ENCODE assay signal across 33 cellular contexts in the genomic region with DNA sequence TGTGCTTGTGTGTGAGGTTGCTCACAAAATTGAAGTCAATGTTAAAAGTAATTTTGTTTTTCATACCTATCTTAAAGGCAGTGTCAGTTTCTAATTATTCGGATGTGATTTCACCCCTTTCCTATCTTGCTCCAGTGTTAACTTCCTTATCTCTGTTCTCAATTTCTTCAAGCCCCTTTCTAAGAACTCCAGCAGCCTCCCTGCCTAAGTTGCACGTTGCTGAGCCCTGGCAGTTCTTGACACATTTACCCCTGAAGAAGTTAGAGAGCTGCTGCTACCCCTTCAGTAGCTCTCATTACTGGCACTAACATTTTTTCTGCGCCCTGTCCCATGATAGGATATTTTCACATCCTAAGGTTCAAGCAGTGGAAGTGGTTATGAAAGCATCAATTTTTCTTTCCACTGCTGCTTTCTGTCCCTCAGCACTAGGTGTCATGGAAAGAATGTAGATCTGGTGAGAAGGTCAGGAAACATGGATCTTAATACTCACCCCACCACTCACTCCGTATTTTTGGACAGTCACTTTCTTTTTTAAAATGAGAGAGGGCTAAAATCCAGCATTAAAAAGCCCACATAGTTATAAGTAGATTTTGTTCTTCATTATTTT.
A peak's percentile ranks its signal among the peaks of the same experiment; 100 is the strongest.
DNase-seq lines count a peak whose midpoint lies in the region; ATAC-seq and TF ChIP-seq lines count a peak whose summit lies in the region.
"Had no signal": no experiment of that assay in that cellular context is flagged by ENCODE, and none has a peak within 500 bp of the region (broad histone marks: within the 10 kb centered on the region; RNA-seq: fewer than 3 reads in every experiment).

No MANE protein-coding gene starts in this region.

- H3K4me3 Mint-ChIP-seq in stimulated activated effector memory CD8-positive, alpha-beta T cell treated with anti-CD3 and anti-CD28 coated beads, Interleukin-12 subunit alpha, Interleukin-12 subunit beta, amount 100 ng/mL, for 72 hours, result no peak overlapping the region
- H3K4me3 Mint-ChIP-seq in activated CD4-positive, alpha-beta T cell treated with anti-CD3 and anti-CD28 coated beads for 36 hours, result no peak overlapping the region
- H3K4me3 Mint-ChIP-seq: activated CD4-positive, alpha-beta T cell treated with anti-CD3 and anti-CD28 coated beads, Interleukin-2, amount 10 ng/mL, durations not matched to agents 7 days and 5 days; activated CD8-positive, alpha-beta memory T cell treated with anti-CD3 and anti-CD28 coated beads, Interleukin-2, amount 10 ng/mL, durations not matched to agents 7 days and 5 days; activated T-cell treated with anti-CD3 and anti-CD28 coated beads, Interleukin-2, amount 50 U/mL, for 72 hours; CD8-positive, alpha-beta T cell; mesothelial cell of epicardium had no signal

- no peak overlapping the region for H3K23ac ChIP-seq in IMR-90 (ENCODE audit: low read depth, low read length)

- H3K9me3 ChIP-seq in cardiac muscle cell (ENCODE audit: low read depth), result no peaks in the 10 kb centered on the region
- no peaks in the 10 kb centered on the region for H3K9me3 ChIP-seq in right cardiac atrium (ENCODE audit: control insufficient read depth, low read length)
- H3K9me3 ChIP-seq in IMR-90 (ENCODE audit: control insufficient read depth, insufficient read depth, low read length), result no peaks in the 10 kb centered on the region
- H3K9me3 ChIP-seq in PC-3 (ENCODE audit: low read length), result no peaks in the 10 kb centered on the region
- H3K9me3 ChIP-seq: A549, body of pancreas, esophagus squamous epithelium, sigmoid colon, tibial nerve had no signal

- H3K9me3 Mint-ChIP-seq in stimulated activated effector memory CD8-positive, alpha-beta T cell treated with anti-CD3 and anti-CD28 coated beads, Interleukin-12 subunit alpha, Interleukin-12 subunit beta, amount 100 ng/mL, for 72 hours, result no peaks in the 10 kb centered on the region
- H3K9me3 Mint-ChIP-seq in activated CD4-positive, alpha-beta T cell treated with anti-CD3 and anti-CD28 coated beads for 36 hours (ENCODE audit: low read depth), result no peaks in the 10 kb centered on the region
- H3K9me3 Mint-ChIP-seq: activated CD4-positive, alpha-beta T cell treated with anti-CD3 and anti-CD28 coated beads, Interleukin-2, amount 10 ng/mL, durations not matched to agents 7 days and 5 days; activated T-cell treated with anti-CD3 and anti-CD28 coated beads, Interleukin-2, amount 50 U/mL, for 72 hours; CD8-positive, alpha-beta T cell; mesothelial cell of epicardium had no signal

- H3K36me3 Mint-ChIP-seq in stimulated activated effector memory CD8-positive, alpha-beta T cell treated with anti-CD3 and anti-CD28 coated beads, Interleukin-12 subunit alpha, Interleukin-12 subunit beta, amount 100 ng/mL, for 72 hours, result peaks cover 96% of the 10 kb centered on the region
- peaks cover 27% of the 10 kb centered on the region for H3K36me3 Mint-ChIP-seq in activated CD4-positive, alpha-beta T cell treated with anti-CD3 and anti-CD28 coated beads for 36 hours (ENCODE audit: low read depth)

- H3K36me3 ChIP-seq in cardiac muscle cell, result peaks cover 23% of the 10 kb centered on the region
- H3K36me3 ChIP-seq in IMR-90 (ENCODE audit: control insufficient read depth, insufficient read depth, low read length), result peaks cover 12% of the 10 kb centered on the region
- peaks cover 51% of the 10 kb centered on the region for H3K36me3 ChIP-seq in PC-3 (ENCODE audit: low read depth, low read length)
- H3K36me3 ChIP-seq: WERI-Rb-1 had no signal

- no peak overlapping the region for H3K14ac ChIP-seq in IMR-90 (replicated peaks; ENCODE audit: low read depth, low read length)

- H3K27ac ChIP-seq in cardiac muscle cell (peak overlapping the region; percentile 20), right cardiac atrium (ENCODE audit: low read length) (no peak overlapping the region), IMR-90 (ENCODE audit: insufficient read depth, low read length) (no peak overlapping the region), PC-3 (ENCODE audit: low read length) (no peak overlapping the region)
- H3K27ac ChIP-seq: A549, body of pancreas, esophagus squamous epithelium, hepatocyte, sigmoid colon, tibial nerve, WERI-Rb-1 had no signal

- H3K9me2 ChIP-seq in PC-3 (replicated peaks; ENCODE audit: low read length), result no peaks in the 10 kb centered on the region

- H3K4me1 Mint-ChIP-seq in stimulated activated effector memory CD8-positive, alpha-beta T cell treated with anti-CD3 and anti-CD28 coated beads, Interleukin-12 subunit alpha, Interleukin-12 subunit beta, amount 100 ng/mL, for 72 hours, result no peaks in the 10 kb centered on the region
- H3K4me1 Mint-ChIP-seq in activated CD4-positive, alpha-beta T cell treated with anti-CD3 and anti-CD28 coated beads for 36 hours, result no peaks in the 10 kb centered on the region
- H3K4me1 Mint-ChIP-seq: activated CD4-positive, alpha-beta T cell treated with anti-CD3 and anti-CD28 coated beads, Interleukin-2, amount 10 ng/mL, durations not matched to agents 7 days and 5 days; activated CD8-positive, alpha-beta memory T cell treated with anti-CD3 and anti-CD28 coated beads, Interleukin-2, amount 10 ng/mL, durations not matched to agents 7 days and 5 days; mesothelial cell of epicardium had no signal

- H2BK5ac ChIP-seq in IMR-90 (ENCODE audit: low read depth, low read length, poor library complexity, severe bottlenecking), result no peak overlapping the region

- no peak overlapping the region for H3K4ac ChIP-seq in IMR-90 (ENCODE audit: low read depth, low read length)

- H4K20me1 ChIP-seq in IMR-90 (ENCODE audit: insufficient read depth, low read length) (no peaks in the 10 kb centered on the region), PC-3 (ENCODE audit: low read length) (no peaks in the 10 kb centered on the region)

- intact Hi-C loops in right cardiac atrium (cut with DNase I), result no loop called here
- intact Hi-C loops in IMR-90 (cut with micrococcal nuclease), result no loop called here
- intact Hi-C loops in activated CD4-positive, alpha-beta T cell treated with anti-CD3 and anti-CD28 coated beads for 36 hours (cut with DNase I, micrococcal nuclease), result no loop called here
- intact Hi-C loops in PC-3 (cut with micrococcal nuclease), result no loop called here

- no peak overlapping the region for H3K9ac ChIP-seq in IMR-90 (ENCODE audit: low read depth, low read length)
- H3K9ac ChIP-seq in PC-3 (ENCODE audit: low read length), result no peak overlapping the region

- H2BK20ac ChIP-seq in IMR-90 (ENCODE audit: low read depth, low read length), result no peak overlapping the region

- 47% methylated on average over 4 of the region's 4 CpGs for WGBS in right cardiac atrium
- WGBS in IMR-90 (ENCODE audit: extremely low coverage in 2 of 2, insufficient read length in 1 of 2), 2 experiments, result 40% methylated on average over 2 of the region's 4 CpGs; no CpG with 5 or more reads in 1 of the 2 experiments

- H3K27ac Mint-ChIP-seq in stimulated activated effector memory CD8-positive, alpha-beta T cell treated with anti-CD3 and anti-CD28 coated beads, Interleukin-12 subunit alpha, Interleukin-12 subunit beta, amount 100 ng/mL, for 72 hours, result peak overlapping the region; percentile 59
- H3K27ac Mint-ChIP-seq in activated CD4-positive, alpha-beta T cell treated with anti-CD3 and anti-CD28 coated beads for 36 hours, result no peak overlapping the region
- H3K27ac Mint-ChIP-seq: activated CD4-positive, alpha-beta T cell treated with anti-CD3 and anti-CD28 coated beads, Interleukin-2, amount 10 ng/mL, durations not matched to agents 7 days and 5 days; activated CD8-positive, alpha-beta memory T cell treated with anti-CD3 and anti-CD28 coated beads, Interleukin-2, amount 10 ng/mL, durations not matched to agents 7 days and 5 days; activated T-cell treated with anti-CD3 and anti-CD28 coated beads, Interleukin-2, amount 50 U/mL, for 72 hours; CD8-positive, alpha-beta T cell; mesothelial cell of epicardium had no signal

- CTCF ChIA-PET in IMR-90 (lab: Yijun Ruan, JAX) (interaction anchor here (1.7 kb wide), 1 partner anchor 10 kb away, joined by 5 read pairs; no protein-coding TSS in a partner anchor), PC-3 (lab: Charles Lee) (no interaction called here)
- CTCF ChIA-PET in activated CD4-positive, alpha-beta T cell treated with anti-CD3 and anti-CD28 coated beads for 36 hours (lab: Charles Lee), result interaction anchor here (0.5 to 4.4 kb wide), 3 partner anchors 9 to 401 kb away, joined by 3 to 16 read pairs (median 3); no protein-coding TSS in a partner anchor

- H3K27me3 Mint-ChIP-seq in activated CD4-positive, alpha-beta T cell treated with anti-CD3 and anti-CD28 coated beads for 36 hours, result no peaks in the 10 kb centered on the region
- H3K27me3 Mint-ChIP-seq: activated CD4-positive, alpha-beta T cell treated with anti-CD3 and anti-CD28 coated beads, Interleukin-2, amount 10 ng/mL, durations not matched to agents 7 days and 5 days; activated CD8-positive, alpha-beta memory T cell treated with anti-CD3 and anti-CD28 coated beads, Interleukin-2, amount 10 ng/mL, durations not matched to agents 7 days and 5 days had no signal

- H2AFZ ChIP-seq in IMR-90 (replicated peaks; ENCODE audit: low read length, poor library complexity) (no peak overlapping the region), PC-3 (ENCODE audit: low read length) (no peak overlapping the region)
- H2AFZ ChIP-seq: hepatocyte had no signal

- no peak overlapping the region for H2AK9ac ChIP-seq in IMR-90 (replicated peaks; ENCODE audit: low read depth, low read length, poor library complexity)

- POLR2A ChIA-PET in IMR-90 (lab: Charles Lee; ENCODE audit: unreplicated experiment) (no interaction called here), PC-3 (lab: Charles Lee; ENCODE audit: unreplicated experiment) (no interaction called here)
- POLR2A ChIA-PET in activated CD4-positive, alpha-beta T cell treated with anti-CD3 and anti-CD28 coated beads for 36 hours (lab: Charles Lee), result no interaction called here

- no peak overlapping the region for H4K5ac ChIP-seq in IMR-90 (ENCODE audit: low read depth, low read length)

- H2BK15ac ChIP-seq in IMR-90 (ENCODE audit: low read depth, low read length), result no peak overlapping the region

- no peak overlapping the region for H2BK120ac ChIP-seq in IMR-90 (ENCODE audit: low read depth, low read length)

- H3K18ac ChIP-seq in IMR-90 (ENCODE audit: low read depth, low read length), result no peak overlapping the region

- no peaks in the 10 kb centered on the region for H3F3A ChIP-seq in PC-3 (ENCODE audit: low read length, unreplicated experiment)

- no peak for TF ChIP-seq POLR2A in IMR-90 (IDR thresholded peaks at IDR 0.05; ENCODE audit: low read depth, low read length)

- no peak for TF ChIP-seq RAD21 in IMR-90 (IDR thresholded peaks at IDR 0.05; ENCODE audit: low read length)

- no peak overlapping the region for H3K4me3 ChIP-seq in cardiac muscle cell
- no peak overlapping the region for H3K4me3 ChIP-seq in right cardiac atrium (ENCODE audit: low read length)
- no peak overlapping the region for H3K4me3 ChIP-seq in IMR-90 (ENCODE audit: insufficient read depth, low read depth, low read length)
- no peak overlapping the region for H3K4me3 ChIP-seq in choroid plexus epithelial cell (ENCODE audit: low read depth, low read length)
- no peak overlapping the region for H3K4me3 ChIP-seq in PC-3 (ENCODE audit: low read length)
- H3K4me3 ChIP-seq: A549, body of pancreas, esophagus squamous epithelium, hepatocyte, sigmoid colon, tibial nerve had no signal

- ATAC-seq in right cardiac atrium, result no peak
- ATAC-seq in IMR-90 (ENCODE audit: low read depth), result peak; percentile 53
- no peak for ATAC-seq in stimulated activated effector memory CD8-positive, alpha-beta T cell treated with anti-CD3 and anti-CD28 coated beads, Interleukin-12 subunit alpha, Interleukin-12 subunit beta, amount 100 ng/mL, for 72 hours
- no peak for ATAC-seq in activated CD4-positive, alpha-beta T cell treated with anti-CD3 and anti-CD28 coated beads for 36 hours
- ATAC-seq in PC-3, result no peak
- ATAC-seq: A549; activated CD8-positive, alpha-beta memory T cell treated with anti-CD3 and anti-CD28 coated beads, Interleukin-2, amount 10 ng/mL, durations not matched to agents 7 days and 5 days; activated T-cell treated with anti-CD3 and anti-CD28 coated beads, Interleukin-2, amount 50 U/mL, for 72 hours; body of pancreas; CD8-positive, alpha-beta T cell had no signal

- H3K56ac ChIP-seq in IMR-90 (ENCODE audit: extremely low read depth, insufficient read depth, low read length), result no peak overlapping the region

- in situ Hi-C loops in IMR-90 (cut with MboI; ENCODE audit: low sequenced_read_pairs), result no loop called here

- peak in 1 of 2 donors; percentile 20 for DNase-seq in cardiac muscle cell (ENCODE audit: low read depth in 1 of 2, low spot score in 1 of 2)
- DNase-seq in right cardiac atrium, result no peak
- DNase-seq in IMR-90, result no peak
- peak; percentile 49 for DNase-seq in choroid plexus epithelial cell (ENCODE audit: low read depth)
- no peak for DNase-seq in stimulated activated effector memory CD8-positive, alpha-beta T cell treated with anti-CD3 and anti-CD28 coated beads, Interleukin-12 subunit alpha, Interleukin-12 subunit beta, amount 100 ng/mL, for 72 hours (ENCODE audit: low spot score in 2 of 2)
- no peak for DNase-seq in activated CD4-positive, alpha-beta T cell treated with anti-CD3 and anti-CD28 coated beads for 36 hours
- DNase-seq in AML-193 (lab: John Stamatoyannopoulos, UW), result no peak
- DNase-seq in PC-3, result no peak
- DNase-seq: activated CD4-positive, alpha-beta T cell treated with anti-CD3 and anti-CD28 coated beads, Interleukin-2, amount 10 ng/mL, durations not matched to agents 7 days and 5 days; activated CD8-positive, alpha-beta memory T cell treated with anti-CD3 and anti-CD28 coated beads, Interleukin-2, amount 10 ng/mL, durations not matched to agents 7 days and 5 days; activated naive CD4-positive, alpha-beta T cell treated with anti-CD3 and anti-CD28 coated beads, Interleukin-2, amount 50 U/mL, for 16 hours; activated T-cell treated with anti-CD3 and anti-CD28 coated beads, Interleukin-2, amount 50 U/mL, for 72 hours; body of pancreas; CD8-positive, alpha-beta T cell; cerebellar nuclear complex; DMS 273 treated with DMSO at 0.1 percent for 48 hours; EL; esophagus squamous epithelium; HCEC 1CT; MV-4-11; NCI-H1436 treated with DMSO at 0.1 percent for 48 hours; NCI-H226; NCI-H526 treated with DMSO at 0.1 percent for 48 hours; posterior cingulate gyrus; SHP77 treated with DMSO at 0.1 percent for 48 hours; sigmoid colon; stimulated activated CD4-positive, alpha-beta T cell treated with anti-CD3 and anti-CD28 coated beads, Interleukin-12 subunit alpha, Interleukin-12 subunit beta, amount 100 ng/mL, for 4 hours; stimulated activated CD4-positive, alpha-beta T cell treated with anti-CD3 and anti-CD28 coated beads, Interleukin-2, amount 100 ng/mL, for 48 hours; WERI-Rb-1 had no signal

- TF ChIP-seq CTCF in cardiac muscle cell (IDR thresholded peaks at IDR 0.05; ENCODE audit: low read depth, low read length) (no peak), IMR-90 (conservative IDR thresholded peaks at IDR 0.05; ENCODE audit: low read depth, low read length) (no peak), choroid plexus epithelial cell (conservative IDR thresholded peaks at IDR 0.05; ENCODE audit: low read depth, low read length) (no peak), PC-3 (conservative IDR thresholded peaks at IDR 0.05; ENCODE audit: low read depth, low read length) (no peak)

- no peaks in the 10 kb centered on the region for H3K9me1 ChIP-seq in IMR-90 (ENCODE audit: insufficient read depth, low read length)

- H3K79me2 ChIP-seq in PC-3 (ENCODE audit: low read length), result no peaks in the 10 kb centered on the region
- H3K79me2 ChIP-seq: hepatocyte had no signal

- H3K79me1 ChIP-seq in IMR-90 (ENCODE audit: low read depth in 1 of 2, low read length in 2 of 2), result no peaks in the 10 kb centered on the region; a peak in 1 of 4 replicates

- H3K4me1 ChIP-seq in cardiac muscle cell (ENCODE audit: low read depth) (peaks cover 33% of the 10 kb centered on the region), right cardiac atrium (ENCODE audit: control insufficient read depth, insufficient read depth, low read length) (no peaks in the 10 kb centered on the region), IMR-90 (ENCODE audit: control insufficient read depth, insufficient read depth, low read length) (no peaks in the 10 kb centered on the region), PC-3 (ENCODE audit: insufficient read depth, low read length) (no peaks in the 10 kb centered on the region)
- H3K4me1 ChIP-seq: A549, body of pancreas, esophagus squamous epithelium, sigmoid colon, tibial nerve had no signal

- no peak overlapping the region for H4K91ac ChIP-seq in IMR-90 (ENCODE audit: insufficient read depth, low read depth, low read length)

- H3K4me2 ChIP-seq in IMR-90 (ENCODE audit: low read depth, low read length) (no peak overlapping the region), PC-3 (ENCODE audit: low read length) (no peak overlapping the region)
- H3K4me2 ChIP-seq: A549, hepatocyte had no signal

- H4K8ac ChIP-seq in IMR-90 (ENCODE audit: low read depth in 2 of 2, low read length in 2 of 2), result no peak overlapping the region

- H2AK5ac ChIP-seq in IMR-90 (ENCODE audit: low read depth, low read length), result no peak overlapping the region

- BruUV-seq in IMR-90 (replicated peaks; lab: Mats Ljungman, UMichigan), result no TSS peak
- no TSS peak for BruUV-seq in PC-3 (replicated peaks; lab: Mats Ljungman, UMichigan)

- H3K27me3 ChIP-seq in cardiac muscle cell (no peaks in the 10 kb centered on the region), right cardiac atrium (ENCODE audit: control insufficient read depth, insufficient read depth) (no peaks in the 10 kb centered on the region), IMR-90 (ENCODE audit: control insufficient read depth, insufficient read depth, low read length) (no peaks in the 10 kb centered on the region), PC-3 (ENCODE audit: low read length) (no peaks in the 10 kb centered on the region)
- H3K27me3 ChIP-seq: body of pancreas, esophagus squamous epithelium, hepatocyte, sigmoid colon, tibial nerve had no signal

- dilution Hi-C loops in IMR-90 (cut with HindIII; ENCODE audit: low sequenced_read_pairs, unreplicated experiment), result no loop called here
